2 cellular contexts compared by ENCODE assay signal in genomic region chr9:136614967-136615623, GRCh38.
TF ChIP-seq lines count a peak whose summit lies in the region.

No MANE protein-coding gene starts in this region.

TF ChIP-seq in A549, 52 proteins besides CTCF, POLR2A, EP300 and RAD21 (continued from another document):
- peak; percentile 39; the same call in 1 of the 2 replicates for TF ChIP-seq E2F6 (IDR thresholded peaks at IDR 0.05; ENCODE audit: borderline replicate concordance, low read depth)
- TF ChIP-seq SMC3 (IDR thresholded peaks at IDR 0.05): 0 out of 3 replicates have a peak, but pooled peaks have one; percentile 19

TF ChIP-seq in H1, 55 proteins besides CTCF, POLR2A, EP300 and RAD21 (continued from another document):
- peak; percentile 84 for TF ChIP-seq MAX (IDR thresholded peaks at IDR 0.05)
- TF ChIP-seq TBP (IDR thresholded peaks at IDR 0.05; ENCODE audit: low read depth, low read length): peak; percentile 23; the same call in 1 of the 2 replicates
- TF ChIP-seq E2F6 (IDR thresholded peaks at IDR 0.05): peak; percentile 95
- TF ChIP-seq GABPA (IDR thresholded peaks at IDR 0.05; ENCODE audit: borderline replicate concordance, insufficient read depth, low read length): peak; percentile 76
- TF ChIP-seq SAP30 (IDR thresholded peaks at IDR 0.05; ENCODE audit: insufficient read depth, insufficient replicate concordance, low read length): no peak
- no peak for TF ChIP-seq SP1 (IDR thresholded peaks at IDR 0.05; ENCODE audit: low read depth, low read length)
- no peak for TF ChIP-seq CBX8 (IDR thresholded peaks at IDR 0.05; ENCODE audit: borderline replicate concordance, low read depth, low read length)
- TF ChIP-seq PHF8 (conservative IDR thresholded peaks at IDR 0.05; ENCODE audit: low read depth, low read length): no peak
- no peak for TF ChIP-seq SIX5 (IDR thresholded peaks at IDR 0.05; ENCODE audit: low read depth, low read length)
TF ChIP-seq in H1: peak in this region for 4.
